In the genomic region with DNA sequence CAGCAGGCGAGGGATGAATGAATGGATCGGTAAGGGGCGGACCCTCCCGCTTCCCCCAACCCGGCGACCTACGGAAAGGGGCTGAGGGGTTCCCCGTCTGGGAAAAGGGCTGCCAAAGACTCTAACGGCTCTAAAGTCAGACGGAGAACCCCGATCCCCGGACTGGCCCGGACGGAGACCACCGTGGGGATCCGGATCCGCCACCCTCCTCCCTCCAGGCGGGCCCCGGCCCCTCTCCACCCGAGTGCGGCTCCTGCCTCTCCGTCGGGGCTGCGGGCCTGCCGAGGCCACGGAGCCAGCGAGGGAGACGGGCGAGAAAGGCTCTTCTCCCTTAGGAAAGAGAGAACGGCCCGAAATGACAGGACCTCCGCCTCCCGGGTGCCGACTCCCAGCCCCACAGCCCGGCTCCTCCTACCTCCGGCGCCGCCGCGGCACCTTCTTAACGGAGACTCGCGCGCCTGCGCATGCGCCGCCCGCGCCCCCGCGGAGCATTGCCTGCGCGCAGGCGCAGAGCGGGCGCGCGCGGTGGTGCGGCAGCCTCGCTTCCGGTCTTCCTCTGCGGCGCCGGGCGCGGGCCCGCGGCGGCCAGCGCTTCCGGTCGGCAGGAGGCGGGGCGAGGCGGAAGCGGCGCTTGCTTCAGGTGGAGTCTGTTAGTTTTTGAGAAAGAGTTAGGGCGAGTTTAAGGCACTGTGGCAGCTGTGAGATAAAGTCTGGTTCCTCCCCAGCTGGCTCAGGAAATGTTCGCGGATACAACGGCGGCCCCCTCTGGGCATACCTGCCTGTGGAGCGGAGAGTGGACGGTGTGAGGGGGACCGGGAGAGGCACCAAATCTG, we compare ENCODE assay signal across 8 cellular contexts. TPM values are rescaled to one million over a fixed set of nuclear protein-coding genes. Genes with fewer than 3 reads are reported as not detected.
A peak's percentile ranks its signal among the peaks of the same experiment; 100 is the strongest.
DNase-seq lines count a peak whose midpoint lies in the region; TF ChIP-seq lines count a peak whose summit lies in the region.

SLX4 (minus strand) TSS at position 462 of the 833 bp plus-strand sequence. CDS start 2,642 bp downstream, outside the sequence.

- no peak for TF ChIP-seq RAD21 in neural cell (conservative IDR thresholded peaks at IDR 0.05)

- H3K27me3 ChIP-seq in MM.1S (replicated peaks; ENCODE audit: insufficient read depth, low read length) (no peaks in the 10 kb centered on the region), neural cell (ENCODE audit: insufficient read depth, low read depth, low read length) (no peaks in the 10 kb centered on the region)

- H3K4me2 ChIP-seq in MM.1S (ENCODE audit: low read depth, low read length) (peak within 1 kb of the TSS; percentile 96), neural cell (ENCODE audit: low read length) (peak within 1 kb of the TSS; percentile 95)

- H3K9ac ChIP-seq in ES-I3 (ENCODE audit: low read depth, low read length): peak within 1 kb of the TSS; percentile 94
- H3K9ac ChIP-seq in MM.1S (ENCODE audit: low read length): peak within 1 kb of the TSS; percentile 91
- peak within 1 kb of the TSS; percentile 93 for H3K9ac ChIP-seq in neural cell (ENCODE audit: low read length)

- H3K4me3 ChIP-seq in MM.1S (ENCODE audit: low read length) (peak within 1 kb of the TSS; percentile 98), fibroblast of villous mesenchyme (ENCODE audit: low read depth, low read length) (peak within 1 kb of the TSS; percentile 98), neural cell (ENCODE audit: low read length) (peak within 1 kb of the TSS; percentile 97)

- peak; percentile 31 for TF ChIP-seq EP300 in neural cell (conservative IDR thresholded peaks at IDR 0.05; ENCODE audit: poor library complexity, severe bottlenecking)

- peaks cover 50% of the 10 kb centered on the region for H3K4me1 Mint-ChIP-seq in stimulated activated naive CD8-positive, alpha-beta T cell treated with anti-CD3 and anti-CD28 coated beads, Interleukin-15, Interleukin-2, amounts not matched to agents 100 ng/mL and 50 ng/mL, for 24 hours (ENCODE audit: low read depth)

- no peaks in the 10 kb centered on the region for H3K9me2 ChIP-seq in MM.1S (replicated peaks; ENCODE audit: insufficient read depth, low read length)
- no peaks in the 10 kb centered on the region for H3K9me2 ChIP-seq in neural cell (ENCODE audit: insufficient read depth, low read length)

- H3K4me3 Mint-ChIP-seq in stimulated activated naive CD8-positive, alpha-beta T cell treated with anti-CD3 and anti-CD28 coated beads, Interleukin-15, Interleukin-2, amounts not matched to agents 100 ng/mL and 50 ng/mL, for 24 hours: peak within 1 kb of the TSS; percentile 100

- H3K79me2 ChIP-seq in MM.1S (ENCODE audit: low read length) (peaks cover 57% of the 10 kb centered on the region), neural cell (replicated peaks; ENCODE audit: insufficient read depth, low read length) (peaks cover 28% of the 10 kb centered on the region)

- TF ChIP-seq CTCF in MM.1S (IDR thresholded peaks at IDR 0.05; ENCODE audit: low read length) (no peak), fibroblast of villous mesenchyme (IDR thresholded peaks at IDR 0.05; ENCODE audit: insufficient read depth, low read depth, low read length) (no peak), neural cell (IDR thresholded peaks at IDR 0.05; ENCODE audit: poor library complexity, severe bottlenecking) (peak; percentile 28)

- H4K20me1 ChIP-seq in MM.1S (ENCODE audit: insufficient read depth, low read length) (no peaks in the 10 kb centered on the region), neural cell (ENCODE audit: insufficient read depth) (no peaks in the 10 kb centered on the region)

- peaks cover 12% of the 10 kb centered on the region for H3K4me1 ChIP-seq in ES-I3 (ENCODE audit: insufficient read depth, low read length)
- H3K4me1 ChIP-seq in MM.1S (ENCODE audit: low read length): peaks cover 14% of the 10 kb centered on the region

- H3K27ac Mint-ChIP-seq in stimulated activated naive CD8-positive, alpha-beta T cell treated with anti-CD3 and anti-CD28 coated beads, Interleukin-15, Interleukin-2, amounts not matched to agents 100 ng/mL and 50 ng/mL, for 24 hours: peak within 1 kb of the TSS; percentile 96

- peak within 1 kb of the TSS; percentile 95 for H2AFZ ChIP-seq in MM.1S (ENCODE audit: low read length)
- peak within 1 kb of the TSS; percentile 70 for H2AFZ ChIP-seq in neural cell (ENCODE audit: low read depth, low read length)

- no peaks in the 10 kb centered on the region for H3K36me3 ChIP-seq in ES-I3 (ENCODE audit: insufficient read depth, low read length)
- H3K36me3 ChIP-seq in MM.1S (replicated peaks; ENCODE audit: insufficient read depth, low read length): 0 out of 2 replicates have a peak, but pooled peaks cover 4% of the 10 kb centered on the region
- peaks cover 5% of the 10 kb centered on the region for H3K36me3 ChIP-seq in neural cell (ENCODE audit: insufficient read depth, low read length)

- no peaks in the 10 kb centered on the region for H3K9me3 Mint-ChIP-seq in stimulated activated naive CD8-positive, alpha-beta T cell treated with anti-CD3 and anti-CD28 coated beads, Interleukin-15, Interleukin-2, amounts not matched to agents 100 ng/mL and 50 ng/mL, for 24 hours

- peak; percentile 87 for DNase-seq in HCEC 1CT
- DNase-seq in MM.1S: peak; percentile 96
- peak; percentile 84 for DNase-seq in SHP77 treated with DMSO at 0.1 percent for 48 hours (lab: John Stamatoyannopoulos, UW)
- DNase-seq in activated effector memory CD4-positive, alpha-beta T cell treated with Interleukin-2 at 50 U/mL for 16 hours: peak; percentile 90
- peak; percentile 89 for DNase-seq in fibroblast of villous mesenchyme (ENCODE audit: low read depth)

- H3F3A ChIP-seq in MM.1S (ENCODE audit: insufficient read depth, low read length) (peaks cover 3% of the 10 kb centered on the region; the same call in 1 of the 2 replicates), neural cell (ENCODE audit: insufficient read depth, low read length, poor library complexity, severe bottlenecking) (no peaks in the 10 kb centered on the region)

- peak within 1 kb of the TSS; percentile 89 for H3K27ac ChIP-seq in MM.1S (ENCODE audit: low read length)
- peak within 1 kb of the TSS; percentile 87 for H3K27ac ChIP-seq in neural cell (ENCODE audit: low read length)

- H3K36me3 Mint-ChIP-seq in stimulated activated naive CD8-positive, alpha-beta T cell treated with anti-CD3 and anti-CD28 coated beads, Interleukin-15, Interleukin-2, amounts not matched to agents 100 ng/mL and 50 ng/mL, for 24 hours (ENCODE audit: low read depth): peaks cover 26% of the 10 kb centered on the region

- H3K9me3 ChIP-seq in ES-I3 (ENCODE audit: control insufficient read depth, insufficient read depth, low read length) (no peaks in the 10 kb centered on the region), MM.1S (replicated peaks; ENCODE audit: insufficient read depth, low read length) (no peaks in the 10 kb centered on the region), neural cell (ENCODE audit: low read length) (no peaks in the 10 kb centered on the region)

- H3K27me3 Mint-ChIP-seq in stimulated activated naive CD8-positive, alpha-beta T cell treated with anti-CD3 and anti-CD28 coated beads, Interleukin-15, Interleukin-2, amounts not matched to agents 100 ng/mL and 50 ng/mL, for 24 hours: no peaks in the 10 kb centered on the region

TF ChIP-seq in neural cell, 6 proteins besides CTCF, POLR2A, EP300 and RAD21:
- TF ChIP-seq EZH2 (IDR thresholded peaks at IDR 0.05; ENCODE audit: borderline replicate concordance, insufficient read depth, low read length, poor library complexity, severe bottlenecking): no peak
- peak; percentile 71 for TF ChIP-seq MXI1 (conservative IDR thresholded peaks at IDR 0.05; ENCODE audit: poor library complexity, severe bottlenecking)
- peak; percentile 89 for TF ChIP-seq POLR2AphosphoS5 (IDR thresholded peaks at IDR 0.05)
- peak; percentile 6 for TF ChIP-seq SMC3 (conservative IDR thresholded peaks at IDR 0.05; ENCODE audit: poor library complexity)
- TF ChIP-seq REST (IDR thresholded peaks at IDR 0.05; ENCODE audit: borderline replicate concordance): peak; percentile 63

RNA-seq across cellular contexts. Expression of gene SLX4, which starts in this region (rescaled TPM):
- total RNA-seq in fibroblast of villous mesenchyme: 7.1 and 7.3 TPM in 2 replicates
- polyA plus RNA-seq in neural cell: 2.9 and 4.8 TPM in 2 replicates
- polyA minus RNA-seq in neural cell: 13.3 and 13.9 TPM in 2 replicates

Comparison
In these comparisons a context has a peak if more than half of its experiments do, and no peak if none do; other contexts are left out.
1. Peak in every context shown above with its lines: DNase-seq, H3K4me3 ChIP-seq and H3K27ac ChIP-seq.